13 cellular contexts compared by ENCODE assay signal in genomic region chrX:13120017-13120416, GRCh38.
DNase-seq lines count a peak whose midpoint lies in the region; ATAC-seq and TF ChIP-seq lines count a peak whose summit lies in the region.
"Had no signal": no experiment of that assay in that cellular context is flagged by ENCODE, and none has a peak within 500 bp of the region (broad histone marks: within the 10 kb centered on the region; RNA-seq: fewer than 3 reads in every experiment).

No MANE protein-coding gene starts in this region.

- H2AFZ ChIP-seq in Karpas-422 (ENCODE audit: low read length) = no peak overlapping the region

- ATAC-seq in gastroesophageal sphincter = peak; percentile 66
- peak; percentile 93 for ATAC-seq in upper lobe of right lung
- no peak for ATAC-seq in HG03175 (IDR thresholded peaks at IDR 0.05; ENCODE audit: unreplicated experiment)

- intact Hi-C loops in upper lobe of right lung (cut with DNase I) = no loop called here

- peak; percentile 10 for DNase-seq in WERI-Rb-1
- DNase-seq in upper lobe of right lung = no peak
- DNase-seq in NOMO-1 (lab: John Stamatoyannopoulos, UW; ENCODE audit: unreplicated experiment in 2 of 2) = no peak
- DNase-seq in activated CD4-positive, alpha-beta T cell treated with anti-CD3 and anti-CD28 coated beads for 1 hour = no peak
- no peak for DNase-seq in Karpas-422
- DNase-seq: DMS79, H7, NCI-H1048, NCI-H526 treated with DMSO at 0.1 percent for 48 hours, SW 1271 had no signal

- TF ChIP-seq POLR2A in gastroesophageal sphincter (IDR thresholded peaks at IDR 0.05) = no peak

- H3K4me2 ChIP-seq in Karpas-422 (ENCODE audit: low read depth, low read length, poor library complexity, severe bottlenecking) = no peak overlapping the region

- TF ChIP-seq CTCF in WERI-Rb-1 (IDR thresholded peaks at IDR 0.05; ENCODE audit: low read depth, low read length) (no peak), gastroesophageal sphincter (IDR thresholded peaks at IDR 0.05) (no peak), upper lobe of right lung (IDR thresholded peaks at IDR 0.05) (no peak)

- no peaks in the 10 kb centered on the region for H4K20me1 ChIP-seq in Karpas-422 (ENCODE audit: insufficient read depth, low read depth, low read length)

- H3K4me1 ChIP-seq in gastroesophageal sphincter = peaks cover 0 to 26% (median 0%) of the 10 kb centered on the region in 3 donors
- H3K4me1 ChIP-seq in muscle layer of colon (ENCODE audit: insufficient read depth, low read length) = peaks cover 9% of the 10 kb centered on the region
- peaks cover 39% of the 10 kb centered on the region for H3K4me1 ChIP-seq in upper lobe of right lung
- H3K4me1 ChIP-seq in Karpas-422 (ENCODE audit: low read length) = no peaks in the 10 kb centered on the region

- H3K4me3 ChIP-seq in WERI-Rb-1 (ENCODE audit: low read depth, low read length) (peak overlapping the region; percentile 21), gastroesophageal sphincter (no peak overlapping the region), muscle layer of colon (ENCODE audit: low read depth in 1 of 2, low read length in 2 of 2) (no peak overlapping the region), upper lobe of right lung (no peak overlapping the region), Karpas-422 (ENCODE audit: low read length) (no peak overlapping the region)

- WGBS in gastroesophageal sphincter (ENCODE audit: low coverage in 1 of 2), 2 donors = 11 to 36% methylated on average over 4 to 6 of the region's 7 CpGs

- H3K27ac ChIP-seq in WERI-Rb-1 (no peak overlapping the region), gastroesophageal sphincter (peak overlapping the region; percentile 52 to 79 (median 70)), muscle layer of colon (ENCODE audit: low read depth, low read length) (peak overlapping the region; percentile 32), upper lobe of right lung (peak overlapping the region; percentile 65), Karpas-422 (ENCODE audit: low read length) (no peak overlapping the region)

- H3K36me3 ChIP-seq in WERI-Rb-1 (no peaks in the 10 kb centered on the region), gastroesophageal sphincter (no peaks in the 10 kb centered on the region), muscle layer of colon (ENCODE audit: insufficient read depth, low read length) (no peaks in the 10 kb centered on the region), upper lobe of right lung (no peaks in the 10 kb centered on the region), Karpas-422 (ENCODE audit: insufficient read depth, low read length) (no peaks in the 10 kb centered on the region)

- no peak overlapping the region for H3K9ac ChIP-seq in muscle layer of colon (ENCODE audit: low read length)
- no peak overlapping the region for H3K9ac ChIP-seq in Karpas-422 (ENCODE audit: low read length)

- H3K9me3 ChIP-seq in WERI-Rb-1 (ENCODE audit: severe bottlenecking) = peaks cover 12% of the 10 kb centered on the region
- H3K9me3 ChIP-seq in gastroesophageal sphincter = no peaks in the 10 kb centered on the region
- no peaks in the 10 kb centered on the region for H3K9me3 ChIP-seq in muscle layer of colon (ENCODE audit: low read length)
- no peaks in the 10 kb centered on the region for H3K9me3 ChIP-seq in upper lobe of right lung
- no peaks in the 10 kb centered on the region for H3K9me3 ChIP-seq in Karpas-422 (ENCODE audit: low read length)

- H3K79me2 ChIP-seq in Karpas-422 (ENCODE audit: low read length) = no peaks in the 10 kb centered on the region

- H3K27me3 ChIP-seq in WERI-Rb-1 (ENCODE audit: insufficient read depth, low read depth, severe bottlenecking) (no peaks in the 10 kb centered on the region), gastroesophageal sphincter (no peaks in the 10 kb centered on the region), muscle layer of colon (ENCODE audit: control insufficient read depth in 1 of 2, insufficient read depth in 2 of 2, low read length in 2 of 2) (no peaks in the 10 kb centered on the region), upper lobe of right lung (no peaks in the 10 kb centered on the region), Karpas-422 (ENCODE audit: low read length) (no peaks in the 10 kb centered on the region)

- TF ChIP-seq EP300 in gastroesophageal sphincter (IDR thresholded peaks at IDR 0.05) = no peak

- H3K9me2 ChIP-seq in Karpas-422 (replicated peaks; ENCODE audit: insufficient read depth, low read length) = no peaks in the 10 kb centered on the region

Comparison
In these comparisons a context has a peak if more than half of its experiments do, and no peak if none do; other contexts are left out.
1. H3K27ac ChIP-seq: peak in gastroesophageal sphincter (4 of 4), muscle layer of colon (single experiment) and upper lobe of right lung (single experiment); none in WERI-Rb-1 (single experiment) and Karpas-422 (single experiment).